In the genomic region with DNA sequence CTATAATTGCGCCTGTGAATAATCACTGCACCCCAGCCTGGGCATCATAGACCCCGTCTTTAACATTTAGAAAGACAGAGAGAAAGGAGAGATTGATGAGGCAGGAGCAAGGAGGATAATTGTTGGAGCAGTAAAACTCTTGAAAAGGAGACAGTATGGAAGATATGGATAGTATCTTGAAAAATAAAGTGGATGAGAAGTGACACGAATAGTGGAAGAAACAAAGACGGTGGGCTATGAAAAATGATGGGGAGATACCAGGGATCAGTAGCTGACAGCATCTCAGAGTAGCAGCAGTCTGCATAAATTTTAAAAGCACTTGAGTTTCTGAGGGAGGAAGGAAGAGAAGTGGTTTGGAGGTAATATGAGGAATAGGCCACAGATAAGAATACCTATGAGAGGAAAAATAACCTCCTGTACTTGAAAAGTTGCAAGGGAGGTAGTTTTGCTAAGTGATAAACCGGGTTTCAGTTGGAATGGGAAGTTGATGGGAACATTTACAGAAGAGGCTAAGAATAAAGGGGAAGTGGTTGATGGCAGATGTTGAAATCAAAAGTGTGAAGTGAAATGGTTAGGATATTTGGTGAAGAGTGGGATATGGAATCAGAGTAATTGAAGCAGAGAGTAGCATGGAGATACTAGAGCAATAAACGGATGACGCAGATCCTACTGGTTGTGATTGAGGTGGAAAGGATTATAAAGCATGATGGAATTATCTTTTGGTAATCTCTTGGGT, we compare ENCODE assay signal across 11 cellular contexts. TPM values are rescaled to one million over a fixed set of nuclear protein-coding genes. Genes with fewer than 3 reads are reported as not detected.
DNase-seq lines count a peak whose midpoint lies in the region; ATAC-seq, FAIRE-seq and TF ChIP-seq lines count a peak whose summit lies in the region.
"Had no signal": no experiment of that assay in that cellular context is flagged by ENCODE, and none has a peak within 500 bp of the region (broad histone marks: within the 10 kb centered on the region; RNA-seq: fewer than 3 reads in every experiment).

No MANE protein-coding gene starts in this region.

- peak overlapping the region; percentile 91 for H3K4me2 ChIP-seq in GM23248 (ENCODE audit: unreplicated experiment)

- in situ Hi-C loops in GM23248 (cut with MboI): no loop called here

- POLR2A ChIA-PET in T-cell (lab: Charles Lee): interaction anchor here in 1 of 2 donors (0.6 kb wide), 1 partner anchor 206 kb away, joined by 3 read pairs; the partner anchor contains the start of gene USP32

- H3K4me1 ChIP-seq in GM23248 (ENCODE audit: insufficient read depth): peaks cover 9% of the 10 kb centered on the region; the same call in 1 of the 2 replicates
- H3K4me1 ChIP-seq in kidney (ENCODE audit: control insufficient read depth in 1 of 2, insufficient read depth in 1 of 2, low read depth in 1 of 2, low read length in 2 of 2): no peaks in the 10 kb centered on the region

- CTCF ChIA-PET in T-cell (lab: Charles Lee): interaction anchor here in 1 of 2 donors (1.0 kb wide), 1 partner anchor 20 kb away, joined by 3 read pairs; no protein-coding TSS in a partner anchor

- no peak for FAIRE-seq in kidney (lab: Jason Lieb, UNC)
- FAIRE-seq: colon had no signal

- H3K4me3 ChIP-seq in GM23248 (no peak overlapping the region), kidney (ENCODE audit: low read length in 2 of 2) (no peak overlapping the region)

- H3K36me3 Mint-ChIP-seq in T-cell (no peaks in the 10 kb centered on the region), memory B cell (no peaks in the 10 kb centered on the region)

- H3K9ac ChIP-seq in GM23248 (no peak overlapping the region), kidney (ENCODE audit: low read length in 2 of 2) (no peak overlapping the region)

- H3K9me3 ChIP-seq in GM23248 (ENCODE audit: low read depth) (no peaks in the 10 kb centered on the region), kidney (ENCODE audit: control insufficient read depth in 1 of 2, low read length in 2 of 2) (no peaks in the 10 kb centered on the region)
- H3K9me3 ChIP-seq: MG63 had no signal

- peaks cover 29% of the 10 kb centered on the region for H3F3A ChIP-seq in GM23248 (ENCODE audit: insufficient read depth)

- intact Hi-C loops in kidney (cut with DNase I): no loop called here

- H3K27ac Mint-ChIP-seq in T-cell (no peak overlapping the region), memory B cell (no peak overlapping the region)

- no peak for ATAC-seq in T-cell (replicated peaks in 1 of 4)
- no peak for ATAC-seq in memory B cell (ENCODE audit: low read depth)
- no peak for ATAC-seq in HG03460 (IDR thresholded peaks at IDR 0.05; ENCODE audit: unreplicated experiment)
- ATAC-seq in HG03175 (IDR thresholded peaks at IDR 0.05; ENCODE audit: unreplicated experiment): no peak

- H3K36me3 ChIP-seq in GM23248 (ENCODE audit: low read depth) (no peaks in the 10 kb centered on the region), kidney (ENCODE audit: control insufficient read depth in 1 of 2, insufficient read depth in 2 of 2, low read length in 2 of 2) (no peaks in the 10 kb centered on the region)
- H3K36me3 ChIP-seq: MG63 had no signal

- H3K79me2 ChIP-seq in GM23248 (ENCODE audit: insufficient read depth): peaks cover 30% of the 10 kb centered on the region

- no peaks in the 10 kb centered on the region for H3K27me3 Mint-ChIP-seq in T-cell
- no peaks in the 10 kb centered on the region for H3K27me3 Mint-ChIP-seq in memory B cell

- H4K20me1 ChIP-seq in GM23248 (ENCODE audit: insufficient read depth): no peaks in the 10 kb centered on the region; the same call in 1 of the 2 replicates

- 97 to 98% methylated on average over 7 of the region's 7 CpGs for WGBS in GM23248 (ENCODE audit: low coverage in 1 of 2, low lambda C conversion rate in 2 of 2, missing lambda C conversion rate in 2 of 2), 2 experiments

- H3K27ac ChIP-seq in GM23248 (no peak overlapping the region), kidney (ENCODE audit: low read depth in 2 of 2, low read length in 2 of 2) (no peak overlapping the region)

- H3K4me3 Mint-ChIP-seq in T-cell: peak overlapping the region; percentile 10 to 31 (median 30)
- peak overlapping the region; percentile 40 for H3K4me3 Mint-ChIP-seq in memory B cell

- DNase-seq in AML-193 (lab: John Stamatoyannopoulos, UW) (peak; percentile 90 to 93), GM23248 (no peak), T-cell (no peak), memory B cell (ENCODE audit: low spot score in 2 of 2) (no peak), kidney (no peak), anterior cingulate cortex (lab: John Stamatoyannopoulos, UW) (no peak)
- DNase-seq: HCEC 1CT, MG63 had no signal

- H2AFZ ChIP-seq in GM23248: peak overlapping the region; percentile 98; the same call in 1 of the 2 replicates

- H3K4me1 Mint-ChIP-seq in T-cell (peaks cover 27 to 40% (median 33%) of the 10 kb centered on the region in 3 donors), memory B cell (peaks cover 22% of the 10 kb centered on the region)

- no peak for TF ChIP-seq CTCF in kidney (IDR thresholded peaks at IDR 0.05; ENCODE audit: borderline replicate concordance, extremely low read depth, insufficient read depth)

- no peaks in the 10 kb centered on the region for H3K27me3 ChIP-seq in GM23248 (replicated peaks; ENCODE audit: insufficient read depth)
- H3K27me3 ChIP-seq: MG63 had no signal

- no peaks in the 10 kb centered on the region for H3K9me3 Mint-ChIP-seq in T-cell
- no peaks in the 10 kb centered on the region for H3K9me3 Mint-ChIP-seq in memory B cell

- H3K9me2 ChIP-seq in GM23248 (ENCODE audit: insufficient read depth): no peaks in the 10 kb centered on the region

RNA-seq across cellular contexts. Expression of gene PPM1D, which starts 1.8 kb away (rescaled TPM):
- 7.8 and 7.9 TPM in 2 replicates for total RNA-seq in GM23248 (2014; rRNA removed; shearing (Covaris generic))
- polyA plus RNA-seq in GM23248 (2016; fragmentation: Nextera tagmentation; extraction: Ambion mirVana): 7.9 and 8.1 TPM in 2 replicates
- total RNA-seq in T-cell: 10 to 100 TPM; 17.0 to 22.5 (median 19.6) TPM
- 16.6 TPM for total RNA-seq in kidney
- polyA plus RNA-seq in kidney (ENCODE audit: insufficient read depth, low read depth, low replicate concordance): 4.5 TPM

Comparison
In these comparisons a context has a peak if more than half of its experiments do, and no peak if none do; other contexts are left out.
1. DNase-seq: peak in AML-193 (2 of 2); none in GM23248 (single experiment), T-cell (0 of 34), memory B cell (0 of 2), kidney (single experiment) and anterior cingulate cortex (0 of 58).